ENCODE assay signal across 8 cellular contexts in the genomic region with DNA sequence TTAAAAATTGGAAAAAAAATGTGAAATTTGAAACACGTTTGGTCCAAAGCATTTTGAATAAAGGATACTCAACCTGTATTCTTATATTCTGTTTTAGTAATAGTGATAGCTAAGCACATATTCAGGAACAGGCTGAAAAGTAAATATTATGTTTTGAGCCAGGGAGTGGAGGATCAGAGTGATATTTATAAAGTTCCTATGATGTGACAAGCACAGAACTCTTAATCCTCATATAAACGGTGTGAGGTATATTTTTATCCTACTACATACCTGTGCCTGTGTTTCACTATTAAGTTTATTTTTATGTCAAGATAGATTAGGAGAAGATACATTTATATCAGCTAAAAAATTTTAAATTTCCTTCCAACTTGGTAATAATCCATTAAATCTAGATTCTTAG.
"Had no signal": no experiment of that assay in that cellular context is flagged by ENCODE, and none has a peak within 500 bp of the region (broad histone marks: within the 10 kb centered on the region; RNA-seq: fewer than 3 reads in every experiment).

No MANE protein-coding gene starts in this region.

- H3K27ac ChIP-seq: GM23248, HL-60 had no signal

- ATAC-seq: HCT116, HepG2 had no signal

- H3K36me3 ChIP-seq: HAP-1 had no signal

- H3K9ac ChIP-seq: GM23248 had no signal

- H3K9me3 ChIP-seq: HAP-1 had no signal

- DNase-seq: GM23248, GOT3, H7, HFFc6 had no signal

- H3K4me1 ChIP-seq: HAP-1 had no signal

- H3K4me3 ChIP-seq: GM23248, HAP-1 had no signal

- H2AFZ ChIP-seq: GM23248 had no signal
